ENCODE assay signal across 1 cellular context in genomic region chr3:4551826-4552442, GRCh38.
A peak's percentile ranks its signal among the peaks of the same experiment; 100 is the strongest.
TF ChIP-seq lines count a peak whose summit lies in the region.

No MANE protein-coding gene starts in this region.

TF ChIP-seq in SK-N-SH treated with all-trans-retinoic acid at 6 μM for 48 hours, 23 proteins besides CTCF, POLR2A, EP300 and RAD21 (continued from another document):
- TF ChIP-seq CREB5 (CRISPR knock-in tag; IDR thresholded peaks at IDR 0.05; ENCODE audit: low read depth) (no peak), ZC3H10 (CRISPR knock-in tag; IDR thresholded peaks at IDR 0.05) (no peak), TCF4 (CRISPR knock-in tag; IDR thresholded peaks at IDR 0.05; ENCODE audit: borderline replicate concordance) (peak; percentile 90), RARB (CRISPR knock-in tag; IDR thresholded peaks at IDR 0.05) (no peak), OSR1 (CRISPR knock-in tag; IDR thresholded peaks at IDR 0.05) (no peak), CSDC2 (CRISPR knock-in tag; IDR thresholded peaks at IDR 0.05) (no peak)
- TF ChIP-seq, protein P1, sequence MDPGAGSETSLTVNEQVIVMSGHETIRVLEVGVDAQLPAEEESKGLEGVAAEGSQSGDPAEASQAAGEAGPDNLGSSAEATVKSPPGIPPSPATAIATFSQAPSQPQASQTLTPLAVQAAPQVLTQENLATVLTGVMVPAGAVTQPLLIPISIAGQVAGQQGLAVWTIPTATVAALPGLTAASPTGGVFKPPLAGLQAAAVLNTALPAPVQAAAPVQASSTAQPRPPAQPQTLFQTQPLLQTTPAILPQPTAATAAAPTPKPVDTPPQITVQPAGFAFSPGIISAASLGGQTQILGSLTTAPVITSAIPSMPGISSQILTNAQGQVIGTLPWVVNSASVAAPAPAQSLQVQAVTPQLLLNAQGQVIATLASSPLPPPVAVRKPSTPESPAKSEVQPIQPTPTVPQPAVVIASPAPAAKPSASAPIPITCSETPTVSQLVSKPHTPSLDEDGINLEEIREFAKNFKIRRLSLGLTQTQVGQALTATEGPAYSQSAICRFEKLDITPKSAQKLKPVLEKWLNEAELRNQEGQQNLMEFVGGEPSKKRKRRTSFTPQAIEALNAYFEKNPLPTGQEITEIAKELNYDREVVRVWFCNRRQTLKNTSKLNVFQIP (CRISPR knock-in tag; IDR thresholded peaks at IDR 0.05; ENCODE audit: borderline replicate concordance, low read depth): no peak
